ENCODE assay signal across 1 cellular context in genomic region chr14:20498622-20499021, GRCh38.
TF ChIP-seq lines count a peak whose summit lies in the region.

No MANE protein-coding gene starts in this region.

TF ChIP-seq in GM12878, 131 proteins besides CTCF, POLR2A, EP300 and RAD21:
- no peak for TF ChIP-seq IKZF2 (IDR thresholded peaks at IDR 0.05)
- TF ChIP-seq, protein P1, sequence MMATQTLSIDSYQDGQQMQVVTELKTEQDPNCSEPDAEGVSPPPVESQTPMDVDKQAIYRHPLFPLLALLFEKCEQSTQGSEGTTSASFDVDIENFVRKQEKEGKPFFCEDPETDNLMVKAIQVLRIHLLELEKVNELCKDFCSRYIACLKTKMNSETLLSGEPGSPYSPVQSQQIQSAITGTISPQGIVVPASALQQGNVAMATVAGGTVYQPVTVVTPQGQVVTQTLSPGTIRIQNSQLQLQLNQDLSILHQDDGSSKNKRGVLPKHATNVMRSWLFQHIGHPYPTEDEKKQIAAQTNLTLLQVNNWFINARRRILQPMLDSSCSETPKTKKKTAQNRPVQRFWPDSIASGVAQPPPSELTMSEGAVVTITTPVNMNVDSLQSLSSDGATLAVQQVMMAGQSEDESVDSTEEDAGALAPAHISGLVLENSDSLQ (IDR thresholded peaks at IDR 0.05) = no peak
- TF ChIP-seq MTA2 (IDR thresholded peaks at IDR 0.05; ENCODE audit: low read depth) = no peak
- peak; percentile 19; the same call in 1 of the 2 replicates for TF ChIP-seq RUNX3 (IDR thresholded peaks at IDR 0.05; ENCODE audit: low read length)
